ENCODE assay signal across 1 cellular context in genomic region chr17:49106366-49107210, GRCh38.
TF ChIP-seq lines count a peak whose summit lies in the region.

No MANE protein-coding gene starts in this region.

TF ChIP-seq in IMR-90, 13 proteins besides CTCF, POLR2A, EP300 and RAD21 (continued from another document):
- TF ChIP-seq USF2 (IDR thresholded peaks at IDR 0.05; ENCODE audit: low read depth, low read length) (no peak), MAFK (IDR thresholded peaks at IDR 0.05; ENCODE audit: low read depth, low read length) (0 out of 2 replicates have a peak, but pooled peaks have one; percentile 21), FOS (IDR thresholded peaks at IDR 0.05; ENCODE audit: low read depth, low read length) (peak; percentile 70), ELK1 (IDR thresholded peaks at IDR 0.05; ENCODE audit: borderline replicate concordance, low read depth, low read length) (no peak), MXI1 (IDR thresholded peaks at IDR 0.05; ENCODE audit: borderline replicate concordance, low read depth, low read length) (no peak), RCOR1 (IDR thresholded peaks at IDR 0.05; ENCODE audit: insufficient replicate concordance, low read length) (peak; percentile 55), MAZ (IDR thresholded peaks at IDR 0.05; ENCODE audit: borderline replicate concordance, low read depth, low read length) (no peak), BHLHE40 (IDR thresholded peaks at IDR 0.05; ENCODE audit: low read depth, low read length) (peak; percentile 67), RFX5 (IDR thresholded peaks at IDR 0.05; ENCODE audit: low read depth, low read length) (no peak)
